Comparison of ENCODE assay signal across 13 cellular contexts in the genomic region with DNA sequence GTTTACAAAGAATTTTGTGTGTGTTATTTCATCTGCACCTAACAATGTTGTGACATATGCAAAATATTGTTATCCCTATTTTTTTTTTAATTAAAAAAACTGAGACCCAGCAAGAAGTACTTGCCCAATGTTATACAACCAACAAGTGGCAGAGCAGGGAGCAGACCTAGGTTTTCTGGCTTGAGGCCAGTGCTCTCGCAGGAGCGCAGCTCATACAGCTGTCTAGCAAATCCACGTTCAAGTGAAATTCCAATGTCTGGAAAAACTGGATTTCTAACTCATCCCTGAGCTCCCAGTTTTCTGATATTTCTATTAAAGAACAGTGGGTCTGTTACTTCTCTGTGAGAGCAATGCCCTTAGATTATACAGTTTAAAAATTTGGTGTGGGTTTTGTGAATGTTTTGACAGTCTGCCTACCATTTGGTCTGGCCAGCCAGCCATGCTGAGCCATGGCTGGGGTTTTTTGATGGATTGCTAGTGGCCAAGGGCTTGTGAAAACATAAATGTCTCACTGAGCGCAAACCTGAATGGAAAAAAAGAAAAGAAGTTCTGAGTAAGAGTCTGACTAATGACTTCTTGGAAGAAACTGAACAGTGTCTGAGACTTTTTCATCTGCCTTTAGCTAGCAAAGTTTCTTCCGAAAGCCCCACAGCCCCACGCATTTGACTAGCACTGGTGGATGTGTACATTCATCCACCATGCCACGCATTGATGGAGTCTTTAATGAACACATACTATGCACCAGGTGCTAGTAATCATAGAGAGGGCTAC. TPM values are rescaled to one million over a fixed set of nuclear protein-coding genes. Genes with fewer than 3 reads are reported as not detected.
A peak's percentile ranks its signal among the peaks of the same experiment; 100 is the strongest.
DNase-seq lines count a peak whose midpoint lies in the region; ATAC-seq, FAIRE-seq and TF ChIP-seq lines count a peak whose summit lies in the region.
"Had no signal": no experiment of that assay in that cellular context is flagged by ENCODE, and none has a peak within 500 bp of the region (broad histone marks: within the 10 kb centered on the region; RNA-seq: fewer than 3 reads in every experiment).

No MANE protein-coding gene starts in this region.

- H3K36me3 Mint-ChIP-seq in activated CD8-positive, alpha-beta T cell treated with anti-CD3 and anti-CD28 coated beads for 36 hours (ENCODE audit: low read depth) = no peaks in the 10 kb centered on the region

- no peak for TF ChIP-seq POLR2A in testis (IDR thresholded peaks at IDR 0.05)

- CTCF ChIA-PET in AG04450 (lab: Charles Lee) = interaction anchor here (0.8 to 1.2 kb wide), 6 partner anchors 42 to 143 kb away, joined by 3 to 5 read pairs (median 4); no protein-coding TSS in a partner anchor
- CTCF ChIA-PET in activated CD8-positive, alpha-beta T cell treated with anti-CD3 and anti-CD28 coated beads for 36 hours (lab: Charles Lee) = interaction anchor here (0.7 to 4.7 kb wide), 16 partner anchors 7 to 259 kb away, joined by 3 to 26 read pairs (median 3); partner anchors contain the start of gene PRF1

- H3K27ac ChIP-seq in AG04450 (ENCODE audit: low read depth, low read length) (peak overlapping the region; percentile 0), testis (no peak overlapping the region)
- no peak overlapping the region for H3K27ac ChIP-seq in effector memory CD4-positive, alpha-beta T cell (ENCODE audit: insufficient read depth, low read length, poor library complexity, severe bottlenecking)
- H3K27ac ChIP-seq: cardiac muscle cell, pancreas, upper lobe of right lung had no signal

- no peak for FAIRE-seq in urothelium cell line (lab: Jason Lieb, UNC)
- FAIRE-seq: pancreas had no signal

- H3K9me3 Mint-ChIP-seq in activated CD8-positive, alpha-beta T cell treated with anti-CD3 and anti-CD28 coated beads for 36 hours = peaks cover 2% of the 10 kb centered on the region

- peaks cover 59% of the 10 kb centered on the region for H3K4me1 Mint-ChIP-seq in activated CD8-positive, alpha-beta T cell treated with anti-CD3 and anti-CD28 coated beads for 36 hours (ENCODE audit: low read depth)

- no peaks in the 10 kb centered on the region for H3K27me3 Mint-ChIP-seq in activated CD8-positive, alpha-beta T cell treated with anti-CD3 and anti-CD28 coated beads for 36 hours

- H3K36me3 ChIP-seq in testis (ENCODE audit: low read depth, missing control alignments) = no peaks in the 10 kb centered on the region
- H3K36me3 ChIP-seq in effector memory CD4-positive, alpha-beta T cell (ENCODE audit: control insufficient read depth, insufficient read depth, low read length) = no peaks in the 10 kb centered on the region
- H3K36me3 ChIP-seq: cardiac muscle cell, pancreas, upper lobe of right lung had no signal

- H3K4me1 ChIP-seq in testis = no peaks in the 10 kb centered on the region
- no peaks in the 10 kb centered on the region for H3K4me1 ChIP-seq in effector memory CD4-positive, alpha-beta T cell (ENCODE audit: control insufficient read depth, insufficient read depth, low read length, poor library complexity, severe bottlenecking)
- H3K4me1 ChIP-seq: pancreas, upper lobe of right lung had no signal

- H3K27me3 ChIP-seq in AG04450 (ENCODE audit: control insufficient read depth, insufficient read depth, low read length) = peaks cover 10% of the 10 kb centered on the region
- no peaks in the 10 kb centered on the region for H3K27me3 ChIP-seq in testis
- H3K27me3 ChIP-seq in effector memory CD4-positive, alpha-beta T cell (replicated peaks; ENCODE audit: control insufficient read depth, insufficient read depth, low read length, poor library complexity, severe bottlenecking) = no peaks in the 10 kb centered on the region
- H3K27me3 ChIP-seq: cardiac muscle cell, pancreas, upper lobe of right lung had no signal

- intact Hi-C loops in activated CD8-positive, alpha-beta T cell treated with anti-CD3 and anti-CD28 coated beads for 36 hours (cut with micrococcal nuclease) = loop anchor here (1.0 to 10.0 kb wide), 3 partner anchors 40 to 141 kb away; no protein-coding TSS in a partner anchor
- intact Hi-C loops in testis (cut with DNase I; ENCODE audit: low total_unique reads) = no loop called here

- DNase-seq in A172 (ENCODE audit: low spot score) (peak; percentile 53), AG04450 (ENCODE audit: low read depth, low spot score) (peak; percentile 7), fibroblast of peridontal ligament (ENCODE audit: extremely low read depth) (peak; percentile 43), testis (no peak), NCI-H1417 (lab: John Stamatoyannopoulos, UW) (no peak), urothelium cell line (ENCODE audit: low spot score) (no peak)
- DNase-seq in activated CD8-positive, alpha-beta T cell treated with anti-CD3 and anti-CD28 coated beads for 36 hours = peak; percentile 78
- no peak for DNase-seq in effector memory CD4-positive, alpha-beta T cell
- DNase-seq: activated CD4-positive, alpha-beta T cell treated with anti-CD3 and anti-CD28 coated beads for 1 hour; NCI-H1930; pancreas; upper lobe of right lung had no signal

- peak; percentile 81 for ATAC-seq in activated CD8-positive, alpha-beta T cell treated with anti-CD3 and anti-CD28 coated beads for 36 hours
- ATAC-seq: pancreas, upper lobe of right lung had no signal

- H3K9me3 ChIP-seq in AG04450 (ENCODE audit: control insufficient read depth, insufficient read depth, low read length) = peaks cover 14% of the 10 kb centered on the region
- H3K9me3 ChIP-seq in testis = no peaks in the 10 kb centered on the region
- no peaks in the 10 kb centered on the region for H3K9me3 ChIP-seq in effector memory CD4-positive, alpha-beta T cell (ENCODE audit: control insufficient read depth, low read length)
- H3K9me3 ChIP-seq: pancreas, upper lobe of right lung had no signal

- no peak overlapping the region for H3K4me3 Mint-ChIP-seq in activated CD8-positive, alpha-beta T cell treated with anti-CD3 and anti-CD28 coated beads for 36 hours

- WGBS in testis, 2 donors = 88 to 93% methylated on average over 7 of the region's 7 CpGs

- H3K4me3 ChIP-seq in AG04450 (ENCODE audit: low read depth, low read length) (no peak overlapping the region), testis (no peak overlapping the region)
- H3K4me3 ChIP-seq in effector memory CD4-positive, alpha-beta T cell (ENCODE audit: insufficient read depth, low read depth, low read length, poor library complexity, severe bottlenecking) = no peak overlapping the region
- H3K4me3 ChIP-seq: cardiac muscle cell, pancreas, upper lobe of right lung had no signal

- POLR2A ChIA-PET in AG04450 (lab: Yijun Ruan, JAX) = no interaction called here
- POLR2A ChIA-PET in activated CD8-positive, alpha-beta T cell treated with anti-CD3 and anti-CD28 coated beads for 36 hours (lab: Charles Lee) = interaction anchor here (0.6 to 1.8 kb wide), 6 partner anchors 15 to 140 kb away, joined by 3 to 6 read pairs (median 3); partner anchors contain the start of genes ADAMTS14 and PRF1

- TF ChIP-seq CTCF in AG04450 (IDR thresholded peaks at IDR 0.05; ENCODE audit: low read depth, low read length) = no peak
- TF ChIP-seq CTCF in activated CD8-positive, alpha-beta T cell treated with anti-CD3 and anti-CD28 coated beads for 36 hours (IDR thresholded peaks at IDR 0.05) = no peak
- no peak for TF ChIP-seq CTCF in testis (IDR thresholded peaks at IDR 0.05)

- H3K27ac Mint-ChIP-seq in activated CD8-positive, alpha-beta T cell treated with anti-CD3 and anti-CD28 coated beads for 36 hours = peak overlapping the region; percentile 81

RNA-seq across cellular contexts. Expression of gene PRF1, which starts 15.4 kb away (rescaled TPM):
- total RNA-seq in A172 (2014; rRNA removed; shearing (Covaris generic)) = not detected in 2 replicates
- polyA plus RNA-seq in AG04450 (2011; rRNA removed) (not detected in 2 replicates), testis (ENCODE audit: insufficient read depth, low read depth, low replicate concordance) (2.2 TPM)
- polyA minus RNA-seq in AG04450 (2011; rRNA and poly(A)+ RNA removed) = not detected in 2 replicates
- total RNA-seq in activated CD8-positive, alpha-beta T cell treated with anti-CD3 and anti-CD28 coated beads for 36 hours = 100 to 1,000 TPM; 107 to 113 TPM
- total RNA-seq in testis = 1 to 10 TPM in 1 of 2 donors, under 1 TPM in 1; 0.55 to 1.8 TPM
- total RNA-seq: cardiac muscle cell had no signal
- polyA plus RNA-seq: cardiac muscle cell had no signal

RNA-seq across cellular contexts. Expression of gene ADAMTS14, which starts 54.3 kb away (rescaled TPM):
- total RNA-seq in A172 (2014; rRNA removed; shearing (Covaris generic)) = 0.31 TPM in 1 of 2 replicates, not detected in the other
- polyA plus RNA-seq in AG04450 (2011; rRNA removed) = 2.9 and 4.6 TPM in 2 replicates
- polyA minus RNA-seq in AG04450 (2011; rRNA and poly(A)+ RNA removed) = 3.4 and 4.0 TPM in 2 replicates
- under 1 TPM; 0.16 to 0.25 TPM for total RNA-seq in activated CD8-positive, alpha-beta T cell treated with anti-CD3 and anti-CD28 coated beads for 36 hours
- total RNA-seq in testis = under 1 TPM; 0.63 to 0.93 TPM
- polyA plus RNA-seq in testis (ENCODE audit: insufficient read depth, low read depth, low replicate concordance) = 0.90 TPM

Comparison
In these comparisons a context has a peak if more than half of its experiments do, and no peak if none do; other contexts are left out.
1. DNase-seq: peak in A172 (single experiment), AG04450 (single experiment), activated CD8-positive, alpha-beta T cell treated with anti-CD3 and anti-CD28 coated beads for 36 hours (single experiment) and fibroblast of peridontal ligament (single experiment); none in testis (single experiment), effector memory CD4-positive, alpha-beta T cell (0 of 3), NCI-H1417 (0 of 3) and urothelium cell line (single experiment).
2. RNA of gene PRF1, which starts 15.4 kb away (total RNA-seq): 107 to 113 TPM in activated CD8-positive, alpha-beta T cell treated with anti-CD3 and anti-CD28 coated beads for 36 hours; 0.55 to 1.8 TPM in testis and not detected in A172; every median in the first group is over 10 times any median in the second.